18 cellular contexts compared by ENCODE assay signal in genomic region chr5:72203251-72203845, GRCh38.
DNase-seq lines count a peak whose midpoint lies in the region; ATAC-seq, FAIRE-seq and TF ChIP-seq lines count a peak whose summit lies in the region.
"Had no signal": no experiment of that assay in that cellular context is flagged by ENCODE, and none has a peak within 500 bp of the region (broad histone marks: within the 10 kb centered on the region; RNA-seq: fewer than 3 reads in every experiment).

No MANE protein-coding gene starts in this region.

- ATAC-seq in naive thymus-derived CD8-positive, alpha-beta T cell: no peak
- no peak for ATAC-seq in HG03097 (IDR thresholded peaks at IDR 0.05; ENCODE audit: low FRiP score, unreplicated experiment)
- ATAC-seq: GM12878, K562 had no signal

- H3K36me3 ChIP-seq in brain microvascular endothelial cell (replicated peaks): peaks cover 75% of the 10 kb centered on the region
- H3K36me3 ChIP-seq in neural cell (ENCODE audit: insufficient read depth, low read length): peaks cover 71% of the 10 kb centered on the region

- no peak overlapping the region for H2AFZ ChIP-seq in neural cell (ENCODE audit: low read depth, low read length)

- H3K4me3 Mint-ChIP-seq in T-helper 2 cell treated with Interferon-gamma antibody and Interleukin-4, amounts not matched to agents 5 μg/mL and 100 μg/mL, for 36 hours: no peak overlapping the region
- no peak overlapping the region for H3K4me3 Mint-ChIP-seq in naive thymus-derived CD8-positive, alpha-beta T cell
- H3K4me3 Mint-ChIP-seq: H9 had no signal

- H3K9me2 ChIP-seq in neural cell (ENCODE audit: insufficient read depth, low read length): no peaks in the 10 kb centered on the region

- TF ChIP-seq CTCF in D721Med (IDR thresholded peaks at IDR 0.05; ENCODE audit: insufficient read depth, missing control alignments) (no peak), brain microvascular endothelial cell (IDR thresholded peaks at IDR 0.05; ENCODE audit: low read depth, low read length, missing control alignments) (no peak), neural cell (IDR thresholded peaks at IDR 0.05; ENCODE audit: poor library complexity, severe bottlenecking) (no peak)

- no peak for TF ChIP-seq RAD21 in neural cell (conservative IDR thresholded peaks at IDR 0.05)

- no peak overlapping the region for H3K27ac Mint-ChIP-seq in T-helper 2 cell treated with Interferon-gamma antibody and Interleukin-4, amounts not matched to agents 5 μg/mL and 100 μg/mL, for 36 hours
- H3K27ac Mint-ChIP-seq in naive thymus-derived CD8-positive, alpha-beta T cell: no peak overlapping the region

- H3K27me3 Mint-ChIP-seq in T-helper 2 cell treated with Interferon-gamma antibody and Interleukin-4, amounts not matched to agents 5 μg/mL and 100 μg/mL, for 36 hours (ENCODE audit: low read depth): peaks cover 22% of the 10 kb centered on the region
- peaks cover 0 to 3% (median 0%) of the 10 kb centered on the region in 5 donors for H3K27me3 Mint-ChIP-seq in naive thymus-derived CD8-positive, alpha-beta T cell

- peaks cover 95% of the 10 kb centered on the region for H3K79me2 ChIP-seq in neural cell (replicated peaks; ENCODE audit: insufficient read depth, low read length)

- H3K27me3 ChIP-seq in brain microvascular endothelial cell (replicated peaks) (no peaks in the 10 kb centered on the region), neural cell (ENCODE audit: insufficient read depth, low read depth, low read length) (no peaks in the 10 kb centered on the region)
- H3K27me3 ChIP-seq: BLaER1 treated with 17β-estradiol and CSF1 and Interleukin-3, amounts not matched to agents 10 nM and 100 nM had no signal

- no peak overlapping the region for H3K4me2 ChIP-seq in neural cell (ENCODE audit: low read length)
- H3K4me2 ChIP-seq: BLaER1 treated with 17β-estradiol and CSF1 and Interleukin-3, amounts not matched to agents 10 nM and 100 nM had no signal

- no peaks in the 10 kb centered on the region for H3K9me3 Mint-ChIP-seq in T-helper 2 cell treated with Interferon-gamma antibody and Interleukin-4, amounts not matched to agents 5 μg/mL and 100 μg/mL, for 36 hours
- no peaks in the 10 kb centered on the region for H3K9me3 Mint-ChIP-seq in naive thymus-derived CD8-positive, alpha-beta T cell
- H3K9me3 Mint-ChIP-seq: H9 had no signal

- H3K4me1 Mint-ChIP-seq in T-helper 2 cell treated with Interferon-gamma antibody and Interleukin-4, amounts not matched to agents 5 μg/mL and 100 μg/mL, for 36 hours (ENCODE audit: low read depth): no peaks in the 10 kb centered on the region
- no peaks in the 10 kb centered on the region for H3K4me1 Mint-ChIP-seq in naive thymus-derived CD8-positive, alpha-beta T cell

- peak; percentile 21 for TF ChIP-seq EP300 in neural cell (conservative IDR thresholded peaks at IDR 0.05; ENCODE audit: poor library complexity, severe bottlenecking)

- POLR2A ChIA-PET in naive thymus-derived CD8-positive, alpha-beta T cell (lab: Charles Lee): no interaction called here

- H3K9ac ChIP-seq in neural cell (ENCODE audit: low read length): no peak overlapping the region
- H3K9ac ChIP-seq: BLaER1 treated with 17β-estradiol and CSF1 and Interleukin-3, amounts not matched to agents 10 nM and 100 nM had no signal

- peak; percentile 44 for FAIRE-seq in D721Med (lab: Jason Lieb, UNC)
- FAIRE-seq: K562 had no signal

- peak overlapping the region; percentile 12 for H3K27ac ChIP-seq in brain microvascular endothelial cell
- peak overlapping the region; percentile 5 for H3K27ac ChIP-seq in neural cell (ENCODE audit: low read length)
- H3K27ac ChIP-seq: BLaER1 treated with 17β-estradiol and CSF1 and Interleukin-3, amounts not matched to agents 10 nM and 100 nM had no signal

- H3F3A ChIP-seq in neural cell (ENCODE audit: insufficient read depth, low read length, poor library complexity, severe bottlenecking): peaks cover 12% of the 10 kb centered on the region

- in situ Hi-C loops in brain microvascular endothelial cell (cut with HindIII; ENCODE audit: low pct_ligation_motif_present, low sequenced_read_pairs): no loop called here

- no peaks in the 10 kb centered on the region for H3K9me3 ChIP-seq in neural cell (ENCODE audit: low read length)
- H3K9me3 ChIP-seq: BLaER1 treated with 17β-estradiol and CSF1 and Interleukin-3, amounts not matched to agents 10 nM and 100 nM had no signal

- H3K4me3 ChIP-seq in brain microvascular endothelial cell (ENCODE audit: low read depth, low read length): no peak overlapping the region
- H3K4me3 ChIP-seq in neural cell (ENCODE audit: low read length): peak overlapping the region; percentile 36
- H3K4me3 ChIP-seq: BLaER1 treated with 17β-estradiol and CSF1 and Interleukin-3, amounts not matched to agents 10 nM and 100 nM; GM12878; K562 had no signal

- peaks cover 75% of the 10 kb centered on the region for H4K20me1 ChIP-seq in neural cell (ENCODE audit: insufficient read depth)

- no peaks in the 10 kb centered on the region for H3K36me3 Mint-ChIP-seq in T-helper 2 cell treated with Interferon-gamma antibody and Interleukin-4, amounts not matched to agents 5 μg/mL and 100 μg/mL, for 36 hours (ENCODE audit: low read depth)
- no peaks in the 10 kb centered on the region for H3K36me3 Mint-ChIP-seq in naive thymus-derived CD8-positive, alpha-beta T cell

- no peak for DNase-seq in D721Med (ENCODE audit: insufficient read length, low spot score)
- peak; percentile 97 for DNase-seq in M059J (ENCODE audit: low read depth)
- peak; percentile 25 for DNase-seq in brain microvascular endothelial cell
- DNase-seq in T-helper 2 cell treated with Interferon-gamma antibody and Interleukin-4, amounts not matched to agents 5 μg/mL and 100 μg/mL, for 36 hours (ENCODE audit: low spot score): no peak
- DNase-seq in central memory CD4-positive, alpha-beta T cell: no peak
- no peak for DNase-seq in naive thymus-derived CD8-positive, alpha-beta T cell
- DNase-seq: 8988T, DMS 273 treated with DMSO at 0.1 percent for 48 hours, H9, NCI-H1092, NCI-H1694 treated with DMSO at 0.1 percent for 48 hours, NCI-H2171, SIG-M5 had no signal

TF ChIP-seq in neural cell, 6 proteins besides CTCF, POLR2A, EP300 and RAD21:
- TF ChIP-seq SMC3 (conservative IDR thresholded peaks at IDR 0.05; ENCODE audit: poor library complexity) (no peak), EZH2 (IDR thresholded peaks at IDR 0.05; ENCODE audit: borderline replicate concordance, insufficient read depth, low read length, poor library complexity, severe bottlenecking) (no peak), REST (IDR thresholded peaks at IDR 0.05; ENCODE audit: borderline replicate concordance) (no peak), POLR2AphosphoS5 (IDR thresholded peaks at IDR 0.05) (peak; percentile 53), TAF1 (IDR thresholded peaks at IDR 0.05; ENCODE audit: low read depth) (no peak), MXI1 (conservative IDR thresholded peaks at IDR 0.05; ENCODE audit: poor library complexity, severe bottlenecking) (peak; percentile 58)

Comparison
In these comparisons a context has a peak if more than half of its experiments do, and no peak if none do; other contexts are left out.
1. DNase-seq: peak in M059J (single experiment) and brain microvascular endothelial cell (single experiment); none in D721Med (single experiment), T-helper 2 cell treated with Interferon-gamma antibody and Interleukin-4, amounts not matched to agents 5 μg/mL and 100 μg/mL, for 36 hours (single experiment), central memory CD4-positive, alpha-beta T cell (single experiment) and naive thymus-derived CD8-positive, alpha-beta T cell (0 of 10).